In the genomic region with DNA sequence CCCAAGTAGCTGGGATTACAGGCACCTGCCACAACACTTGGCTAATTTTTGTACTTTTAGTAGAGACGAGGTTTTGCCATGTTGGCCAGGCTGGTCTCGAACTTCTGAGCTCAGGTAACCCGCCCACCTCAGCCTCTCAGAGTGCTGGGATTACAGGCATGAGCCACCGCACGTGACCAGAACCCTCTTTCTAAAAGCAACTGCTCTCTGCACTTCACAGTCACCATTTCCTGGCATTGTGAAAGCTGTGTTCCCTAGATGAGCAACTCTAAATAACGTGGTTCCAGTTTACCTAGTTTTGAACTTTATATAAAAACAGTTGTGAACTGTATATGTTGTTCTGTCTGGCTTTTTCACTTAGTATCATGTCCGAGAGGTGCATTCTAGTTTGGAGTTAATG, we compare ENCODE assay signal across 10 cellular contexts.
DNase-seq lines count a peak whose midpoint lies in the region; ATAC-seq and TF ChIP-seq lines count a peak whose summit lies in the region.
"Had no signal": no experiment of that assay in that cellular context is flagged by ENCODE, and none has a peak within 500 bp of the region (broad histone marks: within the 10 kb centered on the region; RNA-seq: fewer than 3 reads in every experiment).

No MANE protein-coding gene starts in this region.

- H3K9me3 ChIP-seq in upper lobe of left lung: no peaks in the 10 kb centered on the region
- H3K9me3 ChIP-seq in gastrocnemius medialis: no peaks in the 10 kb centered on the region

- H3K27ac ChIP-seq in epithelial cell of prostate (peak overlapping the region; percentile 18), upper lobe of left lung (peak overlapping the region in 3 of 4 donors; percentile 32 to 87 (median 73)), gastrocnemius medialis (no peak overlapping the region)

- no peak for TF ChIP-seq EP300 in upper lobe of left lung (IDR thresholded peaks at IDR 0.05)

- ATAC-seq in upper lobe of left lung (ENCODE audit: low FRiP score in 2 of 2): no peak
- ATAC-seq in GM21825 (IDR thresholded peaks at IDR 0.05; ENCODE audit: unreplicated experiment): no peak
- no peak for ATAC-seq in gastrocnemius medialis

- H3K4me1 Mint-ChIP-seq in activated CD4-positive, alpha-beta T cell treated with anti-CD3 and anti-CD28 coated beads, Interleukin-2, amount 10 ng/mL, durations not matched to agents 7 days and 5 days: peaks cover 28% of the 10 kb centered on the region

- POLR2A ChIA-PET in activated CD4-positive, alpha-beta T cell treated with anti-CD3 and anti-CD28 coated beads, Interleukin-2, amount 10 ng/mL, durations not matched to agents 7 days and 5 days (lab: Charles Lee): interaction anchor here (2.0 kb wide), 1 partner anchor 11 kb away, joined by 5 read pairs; no protein-coding TSS in a partner anchor

- H3K27me3 ChIP-seq in upper lobe of left lung (no peaks in the 10 kb centered on the region), gastrocnemius medialis (no peaks in the 10 kb centered on the region)

- TF ChIP-seq CTCF in upper lobe of left lung (IDR thresholded peaks at IDR 0.05) (no peak), gastrocnemius medialis (IDR thresholded peaks at IDR 0.05 in 4 of 5, conservative IDR thresholded peaks at IDR 0.05 in 1 of 5) (no peak)

- CTCF ChIA-PET in activated CD4-positive, alpha-beta T cell treated with anti-CD3 and anti-CD28 coated beads, Interleukin-2, amount 10 ng/mL, durations not matched to agents 7 days and 5 days (lab: Charles Lee): interaction anchor here (0.8 to 1.3 kb wide), 5 partner anchors 8 to 25 kb away, joined by 3 to 5 read pairs (median 4); no protein-coding TSS in a partner anchor

- H3K36me3 Mint-ChIP-seq in activated CD4-positive, alpha-beta T cell treated with anti-CD3 and anti-CD28 coated beads, Interleukin-2, amount 10 ng/mL, durations not matched to agents 7 days and 5 days (ENCODE audit: low read depth): peaks cover 2% of the 10 kb centered on the region

- H3K4me3 ChIP-seq in upper lobe of left lung: no peak overlapping the region
- no peak overlapping the region for H3K4me3 ChIP-seq in gastrocnemius medialis

- peak overlapping the region; percentile 93 for H3K27ac Mint-ChIP-seq in activated CD4-positive, alpha-beta T cell treated with anti-CD3 and anti-CD28 coated beads, Interleukin-2, amount 10 ng/mL, durations not matched to agents 7 days and 5 days

- H3K27me3 Mint-ChIP-seq in activated CD4-positive, alpha-beta T cell treated with anti-CD3 and anti-CD28 coated beads, Interleukin-2, amount 10 ng/mL, durations not matched to agents 7 days and 5 days: no peaks in the 10 kb centered on the region

- H3K4me1 ChIP-seq in upper lobe of left lung (peaks cover 10 to 38% (median 22%) of the 10 kb centered on the region in 4 donors), gastrocnemius medialis (peaks cover 0 to 9% of the 10 kb centered on the region in 2 donors)

- TF ChIP-seq POLR2A in upper lobe of left lung (IDR thresholded peaks at IDR 0.05) (no peak), erythroblast (IDR thresholded peaks at IDR 0.05; ENCODE audit: low read length) (no peak), gastrocnemius medialis (IDR thresholded peaks at IDR 0.05) (no peak)

- no peaks in the 10 kb centered on the region for H3K36me3 ChIP-seq in upper lobe of left lung
- H3K36me3 ChIP-seq in gastrocnemius medialis: no peaks in the 10 kb centered on the region

- intact Hi-C loops in gastrocnemius medialis (cut with DNase I; ENCODE audit: low total_unique reads): no loop called here

- WGBS in upper lobe of left lung, 2 donors: 31 to 32% methylated on average over 7 of the region's 7 CpGs

- H3K9me3 Mint-ChIP-seq in activated CD4-positive, alpha-beta T cell treated with anti-CD3 and anti-CD28 coated beads, Interleukin-2, amount 10 ng/mL, durations not matched to agents 7 days and 5 days: no peaks in the 10 kb centered on the region
- H3K9me3 Mint-ChIP-seq: neural crest cell had no signal

- in situ Hi-C loops in gastrocnemius medialis (cut with MboI; ENCODE audit: low sequenced_read_pairs in 4 of 4): no loop called here

- DNase-seq in activated T-cell treated with anti-CD3 and anti-CD28 coated beads for 48 hours (ENCODE audit: low read depth) (peak; percentile 28), activated T-cell treated with anti-CD3 and anti-CD28 coated beads for 4 hours (no peak), epithelial cell of prostate (ENCODE audit: low read depth, low spot score) (no peak), upper lobe of left lung (peak in 1 of 2 donors; percentile 77), erythroblast (lab: John Stamatoyannopoulos, UW) (no peak), gastrocnemius medialis (no peak)
- peak; percentile 36 for DNase-seq in activated CD4-positive, alpha-beta T cell treated with anti-CD3 and anti-CD28 coated beads, Interleukin-2, amount 10 ng/mL, durations not matched to agents 7 days and 5 days
- DNase-seq: SHP77 had no signal

- H3K4me3 Mint-ChIP-seq in activated CD4-positive, alpha-beta T cell treated with anti-CD3 and anti-CD28 coated beads, Interleukin-2, amount 10 ng/mL, durations not matched to agents 7 days and 5 days: peak overlapping the region; percentile 25
- H3K4me3 Mint-ChIP-seq: neural crest cell had no signal

Comparison
In these comparisons a context has a peak if more than half of its experiments do, and no peak if none do; other contexts are left out.
1. DNase-seq: peak in activated T-cell treated with anti-CD3 and anti-CD28 coated beads for 48 hours (single experiment) and activated CD4-positive, alpha-beta T cell treated with anti-CD3 and anti-CD28 coated beads, Interleukin-2, amount 10 ng/mL, durations not matched to agents 7 days and 5 days (single experiment); none in activated T-cell treated with anti-CD3 and anti-CD28 coated beads for 4 hours (single experiment), epithelial cell of prostate (single experiment), erythroblast (0 of 2) and gastrocnemius medialis (0 of 2).
2. H3K27ac ChIP-seq: peak in epithelial cell of prostate (single experiment) and upper lobe of left lung (3 of 4); none in gastrocnemius medialis (0 of 4).